Comparison of ENCODE assay signal across 9 cellular contexts in genomic region chr10:61899045-61899444, GRCh38. TPM values are rescaled to one million over a fixed set of nuclear protein-coding genes. Genes with fewer than 3 reads are reported as not detected.
DNase-seq lines count a peak whose midpoint lies in the region; ATAC-seq and TF ChIP-seq lines count a peak whose summit lies in the region.
"Had no signal": no experiment of that assay in that cellular context is flagged by ENCODE, and none has a peak within 500 bp of the region (broad histone marks: within the 10 kb centered on the region; RNA-seq: fewer than 3 reads in every experiment).

No MANE protein-coding gene starts in this region.

- H4K20me1 ChIP-seq in OCI-LY7 (ENCODE audit: insufficient read depth, low read length), result no peaks in the 10 kb centered on the region

- H3K27ac ChIP-seq in OCI-LY7 (ENCODE audit: low read depth, low read length, poor library complexity, severe bottlenecking), result peak overlapping the region; percentile 96
- H3K27ac ChIP-seq in dorsolateral prefrontal cortex, result peak overlapping the region in 41 of 59 donors; percentile 2 to 98 (median 94)

- BruUV-seq in OCI-LY7 (replicated peaks; lab: Mats Ljungman, UMichigan), result no TSS peak

- POLR2A ChIA-PET in OCI-LY7 (lab: Charles Lee), result interaction anchor here (0.5 to 12.7 kb wide), 29 partner anchors 8 to 641 kb away, joined by 3 to 284 read pairs (median 6); no protein-coding TSS in a partner anchor

- no peaks in the 10 kb centered on the region for H3K27me3 ChIP-seq in dorsolateral prefrontal cortex

- peak overlapping the region; percentile 93 for H3K4me2 ChIP-seq in OCI-LY7 (ENCODE audit: low read length)

- CTCF ChIA-PET in OCI-LY7 (lab: Charles Lee; ENCODE audit: unreplicated experiment), result interaction anchor here (1.3 to 1.5 kb wide), 2 partner anchors 49 to 151 kb away, joined by 3 to 4 read pairs; no protein-coding TSS in a partner anchor

- no peaks in the 10 kb centered on the region for H3K9me3 ChIP-seq in OCI-LY7 (ENCODE audit: low read length)

- no peak for ATAC-seq in esophagus mucosa

- no peaks in the 10 kb centered on the region for H3K9me2 ChIP-seq in OCI-LY7 (ENCODE audit: insufficient read depth, low read length)

- DNase-seq in NCI-H1417 (lab: John Stamatoyannopoulos, UW) (peak in 2 of 3 experiments; percentile 39 to 62), NCI-H1417 treated with DMSO at 0.1 percent for 48 hours (lab: John Stamatoyannopoulos, UW) (no peak), OCI-LY7 (ENCODE audit: low spot score) (peak; percentile 50), dorsolateral prefrontal cortex (no peak), skeletal muscle cell (ENCODE audit: low read depth) (no peak), midbrain (lab: John Stamatoyannopoulos, UW) (no peak), ecto neural progenitor cell (ENCODE audit: low spot score) (no peak)
- DNase-seq: posterior cingulate gyrus had no signal

- H3K4me1 ChIP-seq in OCI-LY7 (ENCODE audit: insufficient read depth, low read length, poor library complexity, severe bottlenecking), result peaks cover 37% of the 10 kb centered on the region

- intact Hi-C loops in OCI-LY7 (cut with micrococcal nuclease; ENCODE audit: unreplicated experiment) (no loop called here), dorsolateral prefrontal cortex (cut with DNase I) (loop anchor here in 1 of 2 donors (5.0 to 10.0 kb wide), 2 partner anchors 144 to 343 kb away; no protein-coding TSS in a partner anchor)

- no peak for TF ChIP-seq CTCF in OCI-LY7 (conservative IDR thresholded peaks at IDR 0.05; ENCODE audit: low read length)
- no peak for TF ChIP-seq CTCF in dorsolateral prefrontal cortex (IDR thresholded peaks at IDR 0.05 in 54 of 56, conservative IDR thresholded peaks at IDR 0.05 in 2 of 56; ENCODE audit: low read depth in 1 of 56, partially characterized antibody in 56 of 56)

- peak overlapping the region; percentile 83 for H2AFZ ChIP-seq in OCI-LY7 (ENCODE audit: low read length)

- peaks cover 36% of the 10 kb centered on the region for H3K79me2 ChIP-seq in OCI-LY7 (ENCODE audit: insufficient read depth, low read depth, low read length)

- H3K4me3 ChIP-seq in OCI-LY7 (ENCODE audit: low read depth, low read length, poor library complexity, severe bottlenecking), result peak overlapping the region; percentile 93
- H3K4me3 ChIP-seq in dorsolateral prefrontal cortex, result peak overlapping the region in 39 of 59 donors; percentile 3 to 98 (median 85)
- peak overlapping the region; percentile 88 for H3K4me3 ChIP-seq in skeletal muscle cell (ENCODE audit: low read depth, low read length)

- no peaks in the 10 kb centered on the region for H3K36me3 ChIP-seq in OCI-LY7 (ENCODE audit: insufficient read depth, low read length)

RNA-seq across cellular contexts. Expression of gene ARID5B, which starts 2.5 kb away (rescaled TPM):
- total RNA-seq in OCI-LY7 (2014; rRNA removed; shearing (Covaris generic)), result 38.0 and 43.6 TPM in 2 replicates
- total RNA-seq in OCI-LY7 (2022) (56.5 and 56.7 TPM in 2 replicates), dorsolateral prefrontal cortex (10 to 100 TPM; 24.8 to 70.5 (median 48.1) TPM), esophagus mucosa (23.4 TPM)

Comparison
In these comparisons a context has a peak if more than half of its experiments do, and no peak if none do; other contexts are left out.
1. DNase-seq: peak in NCI-H1417 (2 of 3) and OCI-LY7 (single experiment); none in NCI-H1417 treated with DMSO at 0.1 percent for 48 hours (single experiment), dorsolateral prefrontal cortex (0 of 10), skeletal muscle cell (single experiment), midbrain (single experiment) and ecto neural progenitor cell (single experiment).
2. Peak in every context shown above with its lines, with median percentiles within 50 percentile points of each other: H3K4me3 ChIP-seq.